8 cellular contexts compared by ENCODE assay signal in genomic region chr2:10028988-10029874, GRCh38. TPM values are rescaled to one million over a fixed set of nuclear protein-coding genes. Genes with fewer than 3 reads are reported as not detected.
A peak's percentile ranks its signal among the peaks of the same experiment; 100 is the strongest.
DNase-seq lines count a peak whose midpoint lies in the region; ATAC-seq and TF ChIP-seq lines count a peak whose summit lies in the region.

No MANE protein-coding gene starts in this region.

- H3K4me1 Mint-ChIP-seq in activated CD8-positive, alpha-beta T cell treated with anti-CD3 and anti-CD28 coated beads, Interleukin-2, amount 10 ng/mL, durations not matched to agents 7 days and 5 days (ENCODE audit: low read depth), result peaks cover 28% of the 10 kb centered on the region

- no peaks in the 10 kb centered on the region for H3K27me3 Mint-ChIP-seq in activated CD8-positive, alpha-beta T cell treated with anti-CD3 and anti-CD28 coated beads, Interleukin-2, amount 10 ng/mL, durations not matched to agents 7 days and 5 days (ENCODE audit: low read depth)

- H3K9me3 Mint-ChIP-seq in activated CD8-positive, alpha-beta T cell treated with anti-CD3 and anti-CD28 coated beads, Interleukin-2, amount 10 ng/mL, durations not matched to agents 7 days and 5 days (ENCODE audit: insufficient read depth), result no peaks in the 10 kb centered on the region

- H3K4me3 Mint-ChIP-seq in activated CD8-positive, alpha-beta T cell treated with anti-CD3 and anti-CD28 coated beads, Interleukin-2, amount 10 ng/mL, durations not matched to agents 7 days and 5 days, result peak overlapping the region; percentile 64

- H3K36me3 Mint-ChIP-seq in activated CD8-positive, alpha-beta T cell treated with anti-CD3 and anti-CD28 coated beads, Interleukin-2, amount 10 ng/mL, durations not matched to agents 7 days and 5 days (ENCODE audit: low read depth), result no peaks in the 10 kb centered on the region

- no peaks in the 10 kb centered on the region for H3K4me1 ChIP-seq in foreskin keratinocyte

- peak; percentile 77 for DNase-seq in activated CD8-positive, alpha-beta T cell treated with anti-CD3 and anti-CD28 coated beads, Interleukin-2, amount 10 ng/mL, durations not matched to agents 7 days and 5 days
- DNase-seq in foreskin keratinocyte, result no peak
- peak; percentile 17 for DNase-seq in putamen (ENCODE audit: low spot score)
- no peak for DNase-seq in NCI-H2029 treated with DMSO at 0.1 percent for 48 hours (lab: John Stamatoyannopoulos, UW)
- DNase-seq in cortex of kidney (lab: John Stamatoyannopoulos, UW), result no peak
- DNase-seq in NAMALWA (ENCODE audit: low spot score), result no peak

- CTCF ChIA-PET in activated CD8-positive, alpha-beta T cell treated with anti-CD3 and anti-CD28 coated beads, Interleukin-2, amount 10 ng/mL, durations not matched to agents 7 days and 5 days (lab: Charles Lee), result interaction anchor here (1.0 to 4.1 kb wide), 8 partner anchors 19 to 379 kb away, joined by 3 to 22 read pairs (median 5); partner anchors contain the start of gene TAF1B

- no peak overlapping the region for H3K27ac ChIP-seq in foreskin keratinocyte

- TF ChIP-seq CTCF in foreskin keratinocyte (conservative IDR thresholded peaks at IDR 0.05), result peak; percentile 12

- ATAC-seq in GM19035 (IDR thresholded peaks at IDR 0.05; ENCODE audit: unreplicated experiment) (peak; percentile 87), HG03457 (IDR thresholded peaks at IDR 0.05; ENCODE audit: unreplicated experiment) (peak; percentile 71), foreskin keratinocyte (peak; percentile 38)
- ATAC-seq in activated CD8-positive, alpha-beta T cell treated with anti-CD3 and anti-CD28 coated beads, Interleukin-2, amount 10 ng/mL, durations not matched to agents 7 days and 5 days, result peak; percentile 90

- no peaks in the 10 kb centered on the region for H3K27me3 ChIP-seq in foreskin keratinocyte

- H3K27ac Mint-ChIP-seq in activated CD8-positive, alpha-beta T cell treated with anti-CD3 and anti-CD28 coated beads, Interleukin-2, amount 10 ng/mL, durations not matched to agents 7 days and 5 days, result peak overlapping the region; percentile 79

- POLR2A ChIA-PET in activated CD8-positive, alpha-beta T cell treated with anti-CD3 and anti-CD28 coated beads, Interleukin-2, amount 10 ng/mL, durations not matched to agents 7 days and 5 days (lab: Charles Lee), result interaction anchor here (0.5 to 2.3 kb wide), 5 partner anchors 14 to 473 kb away, joined by 3 to 17 read pairs (median 4); partner anchors contain the start of genes ADAM17 and KLF11

RNA-seq across cellular contexts. Expression of gene KLF11, which starts 14.1 kb away (rescaled TPM):
- total RNA-seq in activated CD8-positive, alpha-beta T cell treated with anti-CD3 and anti-CD28 coated beads, Interleukin-2, amount 10 ng/mL, durations not matched to agents 7 days and 5 days, result 1 to 10 TPM; 6.8 to 9.2 TPM
- total RNA-seq in foreskin keratinocyte, result 4.7 and 6.0 TPM in 2 replicates
- polyA plus RNA-seq in foreskin keratinocyte, result 1.9 and 2.1 TPM in 2 replicates

RNA-seq across cellular contexts. Expression of gene CYS1, which starts 51.0 kb away (rescaled TPM):
- 1 to 10 TPM in 1 of 2 experiments, under 1 TPM in 1; 0.50 to 1.1 TPM for total RNA-seq in activated CD8-positive, alpha-beta T cell treated with anti-CD3 and anti-CD28 coated beads, Interleukin-2, amount 10 ng/mL, durations not matched to agents 7 days and 5 days
- 0.11 and 0.20 TPM in 2 replicates for total RNA-seq in foreskin keratinocyte
- polyA plus RNA-seq in foreskin keratinocyte, result 0.14 and 0.20 TPM in 2 replicates

Comparison
In these comparisons a context has a peak if more than half of its experiments do, and no peak if none do; other contexts are left out.
1. ATAC-seq: peak in every context shown above with its lines; median percentile 90 in activated CD8-positive, alpha-beta T cell treated with anti-CD3 and anti-CD28 coated beads, Interleukin-2, amount 10 ng/mL, durations not matched to agents 7 days and 5 days; 87 in GM19035; 71 in HG03457; 38 in foreskin keratinocyte.
2. DNase-seq: peak in activated CD8-positive, alpha-beta T cell treated with anti-CD3 and anti-CD28 coated beads, Interleukin-2, amount 10 ng/mL, durations not matched to agents 7 days and 5 days (single experiment) and putamen (single experiment); none in foreskin keratinocyte (0 of 2), NCI-H2029 treated with DMSO at 0.1 percent for 48 hours (single experiment), cortex of kidney (single experiment) and NAMALWA (single experiment).